In genomic region chr10:44184633-44185314, GRCh38 we compare ENCODE assay signal across 32 cellular contexts.
"Had no signal": no experiment of that assay in that cellular context is flagged by ENCODE, and none has a peak within 500 bp of the region (broad histone marks: within the 10 kb centered on the region; RNA-seq: fewer than 3 reads in every experiment).

No MANE protein-coding gene starts in this region.

- DNase-seq: activated CD4-positive, alpha-beta T cell treated with anti-CD3 and anti-CD28 coated beads, Interleukin-2, amount 10 ng/mL, durations not matched to agents 24 days and 14 days; activated CD4-positive, alpha-beta T cell treated with anti-CD3 and anti-CD28 coated beads, Interleukin-2, amount 50 U/mL, for 4 hours; activated CD8-positive, alpha-beta T cell treated with anti-CD3 and anti-CD28 coated beads, Interleukin-2, amount 10 ng/mL, durations not matched to agents 7 days and 5 days; activated effector memory CD4-positive, alpha-beta T cell treated with Interleukin-2 at 50 U/mL for 16 hours; activated naive CD4-positive, alpha-beta T cell; activated naive CD4-positive, alpha-beta T cell treated with anti-CD3 and anti-CD28 coated beads, Interleukin-2, amount 50 U/mL, for 16 hours; activated naive CD8-positive, alpha-beta T cell treated with anti-CD3 and anti-CD28 coated beads for 36 hours; activated T-cell treated with anti-CD3 and anti-CD28 coated beads, Interleukin-2, amount 50 U/mL, for 48 hours; amniotic stem cell; body of pancreas; caudate nucleus; Karpas-422; KBM-7; NCI-H1105; NCI-H1417 treated with DMSO at 0.1 percent for 48 hours; NCI-H187 treated with DMSO at 0.1 percent for 48 hours; NCI-H2081; NCI-H2171 treated with DMSO at 0.1 percent for 48 hours; NCI-H226; NCI-H446 treated with DMSO at 0.1 percent for 48 hours; NCI-H524; PC-3; Peyer's patch; RPMI8226; SHP77 treated with DMSO at 0.1 percent for 48 hours; SK-N-SH had no signal

- H3K9me3 Mint-ChIP-seq: activated CD4-positive, alpha-beta T cell treated with anti-CD3 and anti-CD28 coated beads, Interleukin-2, amount 10 ng/mL, durations not matched to agents 24 days and 14 days; activated naive CD8-positive, alpha-beta T cell treated with anti-CD3 and anti-CD28 coated beads for 36 hours; T-helper 1 cell treated with Interleukin-12 subunit alpha and Interleukin-12 subunit beta and Interleukin-4 antibody, amounts not matched to agents 30 μg/mL and 1 μg/mL, for 36 hours had no signal

- H3K9ac ChIP-seq: SK-N-SH had no signal

- H3K4me3 Mint-ChIP-seq: activated CD4-positive, alpha-beta T cell treated with anti-CD3 and anti-CD28 coated beads, Interleukin-2, amount 10 ng/mL, durations not matched to agents 24 days and 14 days; activated CD8-positive, alpha-beta T cell treated with anti-CD3 and anti-CD28 coated beads, Interleukin-2, amount 10 ng/mL, durations not matched to agents 7 days and 5 days; activated naive CD8-positive, alpha-beta T cell treated with anti-CD3 and anti-CD28 coated beads for 36 hours; T-helper 1 cell treated with Interleukin-12 subunit alpha and Interleukin-12 subunit beta and Interleukin-4 antibody, amounts not matched to agents 30 μg/mL and 1 μg/mL, for 36 hours; T-helper 2 cell treated with Interferon-gamma antibody and Interleukin-4, amounts not matched to agents 5 μg/mL and 100 μg/mL, for 36 hours had no signal

- H3K4me2 ChIP-seq: SK-N-SH had no signal

- H3K36me3 Mint-ChIP-seq: activated naive CD8-positive, alpha-beta T cell treated with anti-CD3 and anti-CD28 coated beads for 36 hours had no signal

- FAIRE-seq: TTC549 had no signal

- H3K36me3 ChIP-seq: ascending aorta, breast epithelium, Peyer's patch, SJSA1 had no signal

- ATAC-seq: activated CD8-positive, alpha-beta T cell treated with anti-CD3 and anti-CD28 coated beads, Interleukin-2, amount 10 ng/mL, durations not matched to agents 7 days and 5 days; body of pancreas; PC-3 had no signal

- H3K27ac Mint-ChIP-seq: activated CD4-positive, alpha-beta T cell treated with anti-CD3 and anti-CD28 coated beads, Interleukin-2, amount 10 ng/mL, durations not matched to agents 24 days and 14 days; activated CD8-positive, alpha-beta T cell treated with anti-CD3 and anti-CD28 coated beads, Interleukin-2, amount 10 ng/mL, durations not matched to agents 7 days and 5 days; activated naive CD8-positive, alpha-beta T cell treated with anti-CD3 and anti-CD28 coated beads for 36 hours; T-helper 1 cell treated with Interleukin-12 subunit alpha and Interleukin-12 subunit beta and Interleukin-4 antibody, amounts not matched to agents 30 μg/mL and 1 μg/mL, for 36 hours; T-helper 2 cell treated with Interferon-gamma antibody and Interleukin-4, amounts not matched to agents 5 μg/mL and 100 μg/mL, for 36 hours had no signal

- H3K27me3 ChIP-seq: ascending aorta, body of pancreas, breast epithelium, Peyer's patch, SJSA1 had no signal

- H3K4me3 ChIP-seq: ascending aorta, body of pancreas, breast epithelium, Peyer's patch, SJSA1 had no signal

- H3K27me3 Mint-ChIP-seq: activated CD4-positive, alpha-beta T cell treated with anti-CD3 and anti-CD28 coated beads, Interleukin-2, amount 10 ng/mL, durations not matched to agents 24 days and 14 days had no signal

- H3K9me3 ChIP-seq: ascending aorta, body of pancreas, breast epithelium, Peyer's patch, SJSA1, SK-N-SH had no signal

- H3K27ac ChIP-seq: ascending aorta, body of pancreas, breast epithelium, Peyer's patch had no signal

- H3K4me1 ChIP-seq: body of pancreas, Peyer's patch had no signal

- H3K4me1 Mint-ChIP-seq: activated CD4-positive, alpha-beta T cell treated with anti-CD3 and anti-CD28 coated beads, Interleukin-2, amount 10 ng/mL, durations not matched to agents 24 days and 14 days; activated naive CD8-positive, alpha-beta T cell treated with anti-CD3 and anti-CD28 coated beads for 36 hours had no signal
